9 cellular contexts compared by ENCODE assay signal in the genomic region with DNA sequence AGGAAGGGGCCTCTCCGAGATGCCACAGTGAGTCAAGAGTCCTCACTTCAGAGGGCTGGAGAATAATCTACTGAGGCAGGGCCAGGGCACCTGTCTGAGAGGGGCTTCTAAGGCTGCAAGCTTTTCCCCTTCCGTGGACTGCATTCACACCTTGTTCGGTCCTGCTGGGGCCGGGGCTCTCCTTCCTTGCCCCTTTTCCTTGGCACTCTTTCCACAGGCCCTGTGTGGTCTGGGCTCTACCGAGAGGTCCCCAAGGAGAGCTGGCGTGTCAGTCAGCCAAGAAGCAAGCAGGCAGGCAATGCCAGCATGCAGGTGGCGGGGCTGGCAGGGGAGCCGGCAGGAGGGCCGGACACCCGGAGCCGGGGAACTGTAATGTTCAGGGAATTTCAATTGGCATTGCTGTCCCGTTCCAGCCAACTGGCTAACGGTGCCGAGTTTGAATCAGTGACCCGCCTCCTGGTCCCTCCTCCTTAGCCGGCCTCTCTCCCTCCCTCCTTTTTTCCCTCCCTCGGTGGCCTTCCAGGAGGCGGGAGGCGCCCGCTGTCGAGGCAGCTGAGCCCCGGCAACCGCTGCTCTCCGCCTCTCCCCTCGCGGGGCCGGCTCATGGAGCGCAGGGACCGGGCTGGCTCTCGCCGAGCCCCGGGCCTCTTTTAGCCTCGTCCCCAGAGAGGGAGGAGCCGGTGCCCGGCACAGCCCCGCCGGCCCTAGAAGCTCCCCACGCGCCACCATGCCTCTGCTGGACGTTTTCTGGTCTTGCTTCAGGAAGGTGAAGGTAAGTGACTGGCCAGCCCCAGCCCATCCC. TPM values are rescaled to one million over a fixed set of nuclear protein-coding genes. Genes with fewer than 3 reads are reported as not detected.
A peak's percentile ranks its signal among the peaks of the same experiment; 100 is the strongest.
DNase-seq lines count a peak whose midpoint lies in the region; ATAC-seq and TF ChIP-seq lines count a peak whose summit lies in the region.
"Had no signal": no experiment of that assay in that cellular context is flagged by ENCODE, and none has a peak within 500 bp of the region (broad histone marks: within the 10 kb centered on the region; RNA-seq: fewer than 3 reads in every experiment).

A gene with protein sequence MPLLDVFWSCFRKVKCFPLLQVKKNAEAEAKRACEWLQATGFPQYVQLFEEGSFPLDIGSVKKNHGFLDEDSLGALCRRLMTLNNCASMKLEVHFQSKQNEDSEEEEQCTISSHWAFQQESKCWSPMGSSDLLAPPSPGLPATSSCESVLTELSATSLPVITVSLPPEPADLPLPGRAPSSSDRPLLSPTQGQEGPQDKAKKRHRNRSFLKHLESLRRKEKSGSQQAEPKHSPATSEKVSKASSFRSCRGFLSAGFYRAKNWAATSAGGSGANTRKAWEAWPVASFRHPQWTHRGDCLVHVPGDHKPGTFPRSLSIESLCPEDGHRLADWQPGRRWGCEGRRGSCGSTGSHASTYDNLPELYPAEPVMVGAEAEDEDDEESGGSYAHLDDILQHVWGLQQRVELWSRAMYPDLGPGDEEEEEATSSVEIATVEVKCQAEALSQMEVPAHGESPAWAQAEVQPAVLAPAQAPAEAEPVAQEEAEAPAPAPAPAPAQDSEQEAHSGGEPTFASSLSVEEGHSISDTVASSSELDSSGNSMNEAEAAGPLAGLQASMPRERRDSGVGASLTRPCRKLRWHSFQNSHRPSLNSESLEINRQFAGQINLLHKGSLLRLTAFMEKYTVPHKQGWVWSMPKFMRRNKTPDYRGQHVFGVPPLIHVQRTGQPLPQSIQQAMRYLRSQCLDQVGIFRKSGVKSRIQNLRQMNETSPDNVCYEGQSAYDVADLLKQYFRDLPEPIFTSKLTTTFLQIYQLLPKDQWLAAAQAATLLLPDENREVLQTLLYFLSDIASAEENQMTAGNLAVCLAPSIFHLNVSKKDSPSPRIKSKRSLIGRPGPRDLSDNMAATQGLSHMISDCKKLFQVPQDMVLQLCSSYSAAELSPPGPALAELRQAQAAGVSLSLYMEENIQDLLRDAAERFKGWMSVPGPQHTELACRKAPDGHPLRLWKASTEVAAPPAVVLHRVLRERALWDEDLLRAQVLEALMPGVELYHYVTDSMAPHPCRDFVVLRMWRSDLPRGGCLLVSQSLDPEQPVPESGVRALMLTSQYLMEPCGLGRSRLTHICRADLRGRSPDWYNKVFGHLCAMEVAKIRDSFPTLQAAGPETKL (plus strand): TSS at position 511 of the 802 bp plus-strand sequence. CDS start 217 bp downstream, at position 728.

- H3K4me3 ChIP-seq in dorsolateral prefrontal cortex: peak within 1 kb of the TSS in 34 of 59 donors; percentile 6 to 49 (median 37)
- no peak within 1 kb of the TSS for H3K4me3 ChIP-seq in lung
- H3K4me3 ChIP-seq in aorta (ENCODE audit: low read length in 2 of 2): no peak within 1 kb of the TSS

- intact Hi-C loops in dorsolateral prefrontal cortex (cut with DNase I): no loop called here
- intact Hi-C loops in aorta (cut with DNase I): no loop called here

- peak; percentile 66 for ATAC-seq in lung (ENCODE audit: insufficient read depth, low FRiP score)
- ATAC-seq in aorta (ENCODE audit: low FRiP score): peak; percentile 69
- ATAC-seq in GM19463 (IDR thresholded peaks at IDR 0.05; ENCODE audit: unreplicated experiment): no peak

- H3K4me1 ChIP-seq in lung (ENCODE audit: control insufficient read depth in 2 of 2, insufficient read depth in 2 of 2, low read length in 2 of 2) (no peaks in the 10 kb centered on the region), aorta (ENCODE audit: control insufficient read depth in 1 of 2, insufficient read depth in 2 of 2, low read length in 2 of 2) (no peaks in the 10 kb centered on the region)

- TF ChIP-seq CTCF in dorsolateral prefrontal cortex (IDR thresholded peaks at IDR 0.05 in 54 of 56, conservative IDR thresholded peaks at IDR 0.05 in 2 of 56; ENCODE audit: low read depth in 1 of 56, partially characterized antibody in 56 of 56) (no peak), lung (IDR thresholded peaks at IDR 0.05; ENCODE audit: control extremely low read depth, extremely low read depth) (no peak)

- DNase-seq in NCI-H82 (lab: John Stamatoyannopoulos, UW) (peak; percentile 39), NCI-H82 treated with DMSO at 0.1 percent for 48 hours (lab: John Stamatoyannopoulos, UW; ENCODE audit: unreplicated experiment) (no peak), dorsolateral prefrontal cortex (no peak), lung (ENCODE audit: low spot score) (no peak), aorta (peak; percentile 62 to 84), HuH-7.5 (ENCODE audit: low spot score) (no peak), activated gamma-delta T cell (lab: John Stamatoyannopoulos, UW) (no peak)
- DNase-seq: NCI-H1930 had no signal

- H3K9me3 ChIP-seq in lung (ENCODE audit: control insufficient read depth in 2 of 2, insufficient read depth in 1 of 2, low read length in 1 of 2) (no peaks in the 10 kb centered on the region), aorta (ENCODE audit: control insufficient read depth, low read length) (no peaks in the 10 kb centered on the region)

- WGBS in lung, 2 donors: 33% methylated on average over 20 to 40 of the region's 40 CpGs
- WGBS in aorta, 2 donors: 3 to 25% methylated on average over 23 to 40 of the region's 40 CpGs

- H3K36me3 ChIP-seq in lung (ENCODE audit: control insufficient read depth in 2 of 2, insufficient read depth in 2 of 2, low read length in 2 of 2) (no peaks in the 10 kb centered on the region), aorta (ENCODE audit: control insufficient read depth in 1 of 2, insufficient read depth in 2 of 2, low read length in 1 of 2) (no peaks in the 10 kb centered on the region)

- H3K27me3 ChIP-seq in dorsolateral prefrontal cortex (peaks cover 0 to 82% (median 37%) of the 10 kb centered on the region in 45 donors), lung (ENCODE audit: control insufficient read depth, insufficient read depth) (no peaks in the 10 kb centered on the region), aorta (ENCODE audit: control insufficient read depth in 1 of 2, insufficient read depth in 2 of 2, low read length in 1 of 2) (peaks cover 0 to 4% of the 10 kb centered on the region in 2 donors)

- H3K27ac ChIP-seq in dorsolateral prefrontal cortex (no peak within 1 kb of the TSS), lung (ENCODE audit: low read depth in 1 of 2, low read length in 1 of 2) (no peak within 1 kb of the TSS), aorta (ENCODE audit: low read depth in 1 of 2, low read length in 2 of 2) (no peak within 1 kb of the TSS)

RNA-seq across cellular contexts. Expression of the gene that starts here (rescaled TPM):
- total RNA-seq in dorsolateral prefrontal cortex (10 to 100 TPM in 25 of 120 experiments, 1 to 10 TPM in 95; 2.7 to 19.1 (median 7.5) TPM), lung (10 to 100 TPM; 17.5 to 20.2 TPM), aorta (10 to 100 TPM; 11.8 to 17.9 TPM)
- polyA plus RNA-seq in lung (10 to 100 TPM in 1 of 2 donors, 1 to 10 TPM in 1; 5.7 to 19.4 TPM), aorta (1 to 10 TPM; 1.9 to 3.3 TPM)

Comparison
In these comparisons a context has a peak if more than half of its experiments do, and no peak if none do; other contexts are left out.
1. DNase-seq: peak in NCI-H82 (single experiment) and aorta (2 of 2); none in NCI-H82 treated with DMSO at 0.1 percent for 48 hours (single experiment), dorsolateral prefrontal cortex (0 of 10), lung (single experiment), HuH-7.5 (single experiment) and activated gamma-delta T cell (single experiment).
2. H3K4me3 ChIP-seq: peak in dorsolateral prefrontal cortex (34 of 59); none in lung (single experiment) and aorta (0 of 2).